ENCODE assay signal across 8 cellular contexts in the genomic region with DNA sequence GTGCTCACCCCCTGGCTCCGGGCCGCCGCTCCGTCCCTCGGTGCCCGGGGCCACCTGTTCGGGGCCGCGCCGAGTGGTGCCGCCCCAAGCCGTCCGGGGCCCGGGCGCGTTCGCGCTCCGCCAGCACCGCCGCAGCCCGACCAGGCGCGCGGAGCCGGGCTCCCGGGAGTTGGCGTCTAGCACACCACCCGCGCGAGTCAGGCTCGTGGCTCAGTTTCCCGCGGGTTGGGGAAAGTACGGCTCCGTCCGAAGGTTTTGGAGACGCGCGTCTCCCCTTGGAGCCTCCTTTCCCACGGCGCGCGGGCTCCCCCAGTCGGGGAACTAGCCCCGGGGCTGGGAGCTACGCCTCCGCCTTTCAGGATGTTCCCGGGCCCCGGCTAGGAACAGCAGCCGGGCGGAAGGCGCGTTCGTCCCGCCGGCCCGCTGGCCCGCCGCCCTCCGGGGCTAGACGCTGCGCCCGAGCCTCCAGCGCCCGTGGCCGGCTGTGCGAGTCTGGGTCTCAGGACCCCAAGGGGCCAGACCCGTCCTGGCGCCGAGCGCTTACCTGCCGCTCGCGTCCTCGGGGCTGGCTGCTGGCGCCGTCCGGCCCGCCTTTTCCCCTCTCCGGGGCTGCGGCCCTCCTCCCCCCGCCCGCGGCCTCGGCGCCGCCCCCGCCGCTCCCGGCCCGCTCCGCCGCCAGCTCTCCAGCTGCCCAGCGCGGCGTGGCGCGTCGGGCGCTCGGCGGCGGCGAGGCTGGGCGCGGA. TPM values are rescaled to one million over a fixed set of nuclear protein-coding genes. Genes with fewer than 3 reads are reported as not detected.
DNase-seq lines count a peak whose midpoint lies in the region; ATAC-seq, FAIRE-seq and TF ChIP-seq lines count a peak whose summit lies in the region.

Gene ADGRG2 (minus strand): TSS at position 571 of the 743 bp plus-strand sequence. CDS start 53,634 bp downstream, outside the sequence.

- ATAC-seq in A549 (peak; percentile 94 to 96), mucosa of descending colon (peak; percentile 64), GM19328 (IDR thresholded peaks at IDR 0.05; ENCODE audit: unreplicated experiment) (no peak), GM18517 (IDR thresholded peaks at IDR 0.05; ENCODE audit: unreplicated experiment) (no peak), HG02610 (IDR thresholded peaks at IDR 0.05; ENCODE audit: unreplicated experiment) (no peak)

- TF ChIP-seq CTCF in A549 (IDR thresholded peaks at IDR 0.05) (peak; percentile 43), HEK293 (tag by site-specific recombination; IDR thresholded peaks at IDR 0.05) (peak; percentile 52), mucosa of descending colon (IDR thresholded peaks at IDR 0.05) (no peak)

- H3K36me3 ChIP-seq in HEK293 (ENCODE audit: control insufficient read depth in 2 of 2, insufficient read depth in 1 of 2, low read length in 2 of 2) (no peaks in the 10 kb centered on the region), ectodermal cell (ENCODE audit: control insufficient read depth, insufficient read depth, low read length) (no peaks in the 10 kb centered on the region), mucosa of descending colon (ENCODE audit: low read depth) (no peaks in the 10 kb centered on the region)

- TF ChIP-seq EP300 in A549 (IDR thresholded peaks at IDR 0.05) = no peak

- peak; percentile 71 to 83 for TF ChIP-seq RAD21 in A549 (conservative IDR thresholded peaks at IDR 0.05 in 1 of 2, IDR thresholded peaks at IDR 0.05 in 1 of 2)

- peaks cover 50% of the 10 kb centered on the region for H3K27me3 ChIP-seq in ectodermal cell (ENCODE audit: control insufficient read depth, insufficient read depth, low read length, poor library complexity, severe bottlenecking)

- no peaks in the 10 kb centered on the region for H3K9me3 ChIP-seq in A549
- H3K9me3 ChIP-seq in HEK293 (ENCODE audit: control insufficient read depth, insufficient read depth, low read depth, low read length) = no peaks in the 10 kb centered on the region
- no peaks in the 10 kb centered on the region for H3K9me3 ChIP-seq in ectodermal cell (ENCODE audit: control insufficient read depth, low read length)
- no peaks in the 10 kb centered on the region for H3K9me3 ChIP-seq in mucosa of descending colon

- peak; percentile 8; the same call in 1 of the 2 replicates for TF ChIP-seq POLR2A in A549 (IDR thresholded peaks at IDR 0.05; ENCODE audit: low read length)

- H3K4me3 ChIP-seq in A549 (peak within 1 kb of the TSS; percentile 77), HEK293 (ENCODE audit: low read depth, low read length) (peak within 1 kb of the TSS; percentile 48), ectodermal cell (ENCODE audit: insufficient read depth, low read depth, low read length) (peak within 1 kb of the TSS; percentile 39), mucosa of descending colon (no peak within 1 kb of the TSS)

- intact Hi-C loops in mucosa of descending colon (cut with DNase I, micrococcal nuclease) = no loop called here

- FAIRE-seq in A549 (lab: Jason Lieb, UNC) = no peak

- peaks cover 4% of the 10 kb centered on the region; the same call in 2 of the 3 replicates for H3K4me1 ChIP-seq in A549
- H3K4me1 ChIP-seq in HEK293 (ENCODE audit: control insufficient read depth, insufficient read depth, low read length) = no peaks in the 10 kb centered on the region
- H3K4me1 ChIP-seq in ectodermal cell (ENCODE audit: control insufficient read depth, insufficient read depth, low read length) = no peaks in the 10 kb centered on the region
- H3K4me1 ChIP-seq in mucosa of descending colon (ENCODE audit: low read depth) = no peaks in the 10 kb centered on the region

- POLR2A ChIA-PET in A549 (lab: Yijun Ruan, JAX) = no interaction called here
- POLR2A ChIA-PET in HEK293 (lab: Yijun Ruan, JAX) = interaction anchor here (1.2 kb wide), 1 partner anchor 137 kb away, joined by 3 read pairs; no protein-coding TSS in a partner anchor

- DNase-seq in A549 (ENCODE audit: low read depth in 1 of 2, low spot score in 1 of 2) (peak; percentile 37 to 55), mucosa of descending colon (peak in 2 of 3 donors; percentile 18 to 46)
- DNase-seq in central memory CD4-positive, alpha-beta T cell = no peak

- CTCF ChIA-PET in A549 (lab: Yijun Ruan, JAX) = interaction anchor here (0.6 to 4.3 kb wide), 27 partner anchors 12 to 632 kb away, joined by 3 to 34 read pairs (median 4); no protein-coding TSS in a partner anchor
- CTCF ChIA-PET in HEK293 (lab: Yijun Ruan, JAX) = no interaction called here

- H3K27ac ChIP-seq in A549 (peak within 1 kb of the TSS; percentile 93 to 96), HEK293 (ENCODE audit: extremely low read depth, low read depth, low read length) (peak within 1 kb of the TSS; percentile 53; the same call in 1 of the 2 replicates), ectodermal cell (ENCODE audit: insufficient read depth, low read depth, low read length, poor library complexity, severe bottlenecking) (no peak within 1 kb of the TSS)

- H3K4me2 ChIP-seq in A549 = peak within 1 kb of the TSS; percentile 98

- 0% methylated on average over 13 of the region's 107 CpGs for WGBS in A549 (ENCODE audit: missing lambda C conversion rate)
- WGBS in ectodermal cell, 2 experiments = 0 to 1% methylated on average over 91 to 96 of the region's 107 CpGs

TF ChIP-seq in A549, 52 proteins besides CTCF, POLR2A, EP300 and RAD21:
- TF ChIP-seq GATA3 (IDR thresholded peaks at IDR 0.05; ENCODE audit: borderline replicate concordance) = no peak
- TF ChIP-seq, protein P1, sequence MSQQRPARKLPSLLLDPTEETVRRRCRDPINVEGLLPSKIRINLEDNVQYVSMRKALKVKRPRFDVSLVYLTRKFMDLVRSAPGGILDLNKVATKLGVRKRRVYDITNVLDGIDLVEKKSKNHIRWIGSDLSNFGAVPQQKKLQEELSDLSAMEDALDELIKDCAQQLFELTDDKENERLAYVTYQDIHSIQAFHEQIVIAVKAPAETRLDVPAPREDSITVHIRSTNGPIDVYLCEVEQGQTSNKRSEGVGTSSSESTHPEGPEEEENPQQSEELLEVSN (IDR thresholded peaks at IDR 0.05; ENCODE audit: borderline replicate concordance, low read depth) = 0 out of 2 replicates have a peak, but pooled peaks have one; percentile 18
- no peak for TF ChIP-seq PHF8 (IDR thresholded peaks at IDR 0.05; ENCODE audit: borderline replicate concordance, low read depth)
- TF ChIP-seq SMC3 (IDR thresholded peaks at IDR 0.05) = peak; percentile 84
TF ChIP-seq in A549: peak in this region for 2.

TF ChIP-seq in HEK293, 187 proteins besides CTCF, POLR2A, EP300 and RAD21 (continues in another document):
- TF ChIP-seq ZNF341 (tag by site-specific recombination; IDR thresholded peaks at IDR 0.05; ENCODE audit: low read depth) (peak; percentile 44), ZNF335 (tag by site-specific recombination; conservative IDR thresholded peaks at IDR 0.05) (peak; percentile 9; the same call in 1 of the 2 replicates), ZNF560 (tag by site-specific recombination; IDR thresholded peaks at IDR 0.05; ENCODE audit: borderline replicate concordance) (no peak), ZBTB20 (tag by site-specific recombination; IDR thresholded peaks at IDR 0.05) (peak; percentile 89), RBAK (tag by site-specific recombination; IDR thresholded peaks at IDR 0.05) (no peak), ZNF621 (tag by site-specific recombination; IDR thresholded peaks at IDR 0.05) (no peak), ZNF350 (tag by site-specific recombination; IDR thresholded peaks at IDR 0.05) (no peak), ZNF521 (tag by site-specific recombination; IDR thresholded peaks at IDR 0.05) (no peak), ZBTB26 (tag by site-specific recombination; optimal IDR thresholded peaks at IDR 0.05) (peak; percentile 73), ZFHX2 (tag by site-specific recombination; conservative IDR thresholded peaks at IDR 0.05) (peak; percentile 34; the same call in 1 of the 2 replicates), ZNF473 (tag by site-specific recombination; IDR thresholded peaks at IDR 0.05) (no peak), ZBTB8A (tag by site-specific recombination; IDR thresholded peaks at IDR 0.05) (peak; percentile 46), MZF1 (tag by site-specific recombination; IDR thresholded peaks at IDR 0.05; ENCODE audit: borderline replicate concordance) (no peak), ZNF157 (tag by site-specific recombination; IDR thresholded peaks at IDR 0.05) (no peak), INSM2 (tag by site-specific recombination; IDR thresholded peaks at IDR 0.05) (no peak)

RNA-seq across cellular contexts. Expression of gene ADGRG2, which starts in this region (rescaled TPM):
- polyA plus RNA-seq in A549 (2011; rRNA removed) = 8.5 and 10.3 TPM in 2 replicates
- polyA plus RNA-seq in A549 (2012; cell fraction: cytosol; rRNA removed) = 2.4 and 3.0 TPM in 2 replicates
- 3.6 and 4.3 TPM in 2 replicates for polyA plus RNA-seq in A549 (2012; cell fraction: nucleus; rRNA removed)
- 4.4 to 5.2 TPM (median 4.8 TPM) in 3 replicates for polyA plus RNA-seq in A549 (2017; fragmentation: RNase III; extraction: RNeasy Plus Mini Kit Qiagen cat#74134 plus additional on column Dnase treatment)
- polyA minus RNA-seq in A549 (2011; rRNA and poly(A)+ RNA removed) = 2.8 and 3.5 TPM in 2 replicates
- polyA plus RNA-seq in ectodermal cell (2013, experiment 1 of 4) = 0.50 TPM
- polyA plus RNA-seq in ectodermal cell (2013, experiment 2 of 4) = 0.50 TPM
- 0.48 TPM for polyA plus RNA-seq in ectodermal cell (2013, experiment 3 of 4)
- 0.57 TPM for polyA plus RNA-seq in ectodermal cell (2013, experiment 4 of 4)
- total RNA-seq in mucosa of descending colon = 1 to 10 TPM in 1 of 3 donors, under 1 TPM in 2; 0.38 to 1.3 (median 0.39) TPM

Comparison
In these comparisons a context has a peak if more than half of its experiments do, and no peak if none do; other contexts are left out.
1. ATAC-seq: peak in A549 (2 of 2) and mucosa of descending colon (single experiment); none in GM19328 (single experiment), GM18517 (single experiment) and HG02610 (single experiment).
2. Of the 5 proteins assayed by ChIP-seq in both HEK293 and A549: peak only in HEK293: none; only in A549: none; in both: CTCF; in neither: 4.